In the genomic region with DNA sequence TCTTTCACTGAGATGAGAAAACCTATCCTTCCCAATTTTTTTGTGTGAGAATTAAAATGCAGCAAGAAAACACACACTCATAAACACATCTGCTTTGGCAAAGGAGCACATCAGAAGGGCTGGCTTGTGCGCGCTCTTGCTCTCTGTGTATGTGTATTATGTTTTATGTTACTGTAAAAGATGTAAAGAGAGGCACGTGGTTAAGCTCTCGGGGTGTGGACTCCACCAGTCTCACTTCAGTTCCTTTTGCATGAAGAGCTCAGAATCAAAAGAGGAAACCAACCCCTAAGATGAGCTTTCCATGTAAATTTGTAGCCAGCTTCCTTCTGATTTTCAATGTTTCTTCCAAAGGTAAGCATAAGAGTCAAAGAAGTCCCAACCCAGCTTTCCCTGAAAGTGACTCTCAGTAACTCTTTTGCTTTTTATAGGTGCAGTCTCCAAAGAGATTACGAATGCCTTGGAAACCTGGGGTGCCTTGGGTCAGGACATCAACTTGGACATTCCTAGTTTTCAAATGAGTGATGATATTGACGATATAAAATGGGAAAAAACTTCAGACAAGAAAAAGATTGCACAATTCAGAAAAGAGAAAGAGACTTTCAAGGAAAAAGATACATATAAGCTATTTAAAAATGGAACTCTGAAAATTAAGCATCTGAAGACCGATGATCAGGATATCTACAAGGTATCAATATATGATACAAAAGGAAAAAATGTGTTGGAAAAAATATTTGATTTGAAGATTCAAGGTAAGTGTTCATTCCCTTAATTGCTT, we compare ENCODE assay signal across 11 cellular contexts. TPM values are rescaled to one million over a fixed set of nuclear protein-coding genes. Genes with fewer than 3 reads are reported as not detected.
DNase-seq lines count a peak whose midpoint lies in the region; ATAC-seq and TF ChIP-seq lines count a peak whose summit lies in the region.
"Had no signal": no experiment of that assay in that cellular context is flagged by ENCODE, and none has a peak within 500 bp of the region (broad histone marks: within the 10 kb centered on the region; RNA-seq: fewer than 3 reads in every experiment).

A gene with protein sequence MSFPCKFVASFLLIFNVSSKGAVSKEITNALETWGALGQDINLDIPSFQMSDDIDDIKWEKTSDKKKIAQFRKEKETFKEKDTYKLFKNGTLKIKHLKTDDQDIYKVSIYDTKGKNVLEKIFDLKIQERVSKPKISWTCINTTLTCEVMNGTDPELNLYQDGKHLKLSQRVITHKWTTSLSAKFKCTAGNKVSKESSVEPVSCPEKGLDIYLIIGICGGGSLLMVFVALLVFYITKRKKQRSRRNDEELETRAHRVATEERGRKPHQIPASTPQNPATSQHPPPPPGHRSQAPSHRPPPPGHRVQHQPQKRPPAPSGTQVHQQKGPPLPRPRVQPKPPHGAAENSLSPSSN (plus strand): TSS at position 228 of the 775 bp plus-strand sequence. CDS start 63 bp downstream, at position 291.

- peaks cover 0 to 1% (median 0%) of the 10 kb centered on the region in 11 experiments; a peak in 3 of 22 replicates for H3K36me3 ChIP-seq in BLaER1 treated with 17β-estradiol and CSF1 and Interleukin-3, amounts not matched to agents 10 nM and 100 nM
- H3K36me3 ChIP-seq in OCI-LY3 (replicated peaks; ENCODE audit: low read depth, low read length) (no peaks in the 10 kb centered on the region), mucosa of descending colon (ENCODE audit: low read depth) (no peaks in the 10 kb centered on the region), vagina (no peaks in the 10 kb centered on the region)

- peaks cover 9 to 70% (median 27%) of the 10 kb centered on the region in 10 experiments; a peak in 18 of 20 replicates for H3K4me1 ChIP-seq in BLaER1 treated with 17β-estradiol and CSF1 and Interleukin-3, amounts not matched to agents 10 nM and 100 nM
- H3K4me1 ChIP-seq in OCI-LY3 (ENCODE audit: low read length) (peaks cover 8% of the 10 kb centered on the region), mucosa of descending colon (ENCODE audit: low read depth) (no peaks in the 10 kb centered on the region), vagina (no peaks in the 10 kb centered on the region)

- peaks cover 6 to 15% (median 10%) of the 10 kb centered on the region in 11 experiments for H3K9me3 ChIP-seq in BLaER1 treated with 17β-estradiol and CSF1 and Interleukin-3, amounts not matched to agents 10 nM and 100 nM (replicated peaks in 1 of 11)
- H3K9me3 ChIP-seq in OCI-LY3 (ENCODE audit: insufficient read depth, low read length) (no peaks in the 10 kb centered on the region), mucosa of descending colon (peaks cover 3% of the 10 kb centered on the region), vagina (no peaks in the 10 kb centered on the region)

- peak within 1 kb of the TSS in 6 of 11 experiments; percentile 4 to 65 (median 56); a peak in 10 of 22 replicates for H3K4me2 ChIP-seq in BLaER1 treated with 17β-estradiol and CSF1 and Interleukin-3, amounts not matched to agents 10 nM and 100 nM
- H3K4me2 ChIP-seq in OCI-LY3 (ENCODE audit: low read length), result no peak within 1 kb of the TSS

- peaks cover 4 to 8% of the 10 kb centered on the region in 2 donors for H3K9me3 Mint-ChIP-seq in activated T-cell treated with anti-CD3 and anti-CD28 coated beads, Interleukin-2, amount 50 U/mL, for 72 hours

- peaks cover 27% of the 10 kb centered on the region for H3K4me1 Mint-ChIP-seq in activated T-cell treated with anti-CD3 and anti-CD28 coated beads, Interleukin-2, amount 50 U/mL, for 72 hours (ENCODE audit: low read depth)

- H3K27me3 Mint-ChIP-seq in activated T-cell treated with anti-CD3 and anti-CD28 coated beads, Interleukin-2, amount 50 U/mL, for 72 hours (ENCODE audit: low read depth), result no peaks in the 10 kb centered on the region
- H3K27me3 Mint-ChIP-seq: activated B cell treated with CpG ODN at 0.5 μM for 24 hours had no signal

- ATAC-seq in activated T-cell treated with anti-CD3 and anti-CD28 coated beads, Interleukin-2, amount 50 U/mL, for 72 hours (replicated peaks in 1 of 2), result peak; percentile 80
- peak; percentile 85 for ATAC-seq in mucosa of descending colon
- ATAC-seq in GM21576 (IDR thresholded peaks at IDR 0.05; ENCODE audit: unreplicated experiment), result no peak
- no peak for ATAC-seq in GM18861 (IDR thresholded peaks at IDR 0.05; ENCODE audit: unreplicated experiment)

- intact Hi-C loops in mucosa of descending colon (cut with DNase I, micrococcal nuclease), result no loop called here
- intact Hi-C loops in vagina (cut with DNase I), result no loop called here

- peak within 1 kb of the TSS in 2 of 10 experiments; percentile 31 to 32; a peak in 2 of 20 replicates for H3K4me3 ChIP-seq in BLaER1 treated with 17β-estradiol and CSF1 and Interleukin-3, amounts not matched to agents 10 nM and 100 nM
- H3K4me3 ChIP-seq in OCI-LY3 (ENCODE audit: low read length) (no peak within 1 kb of the TSS), mucosa of descending colon (peak within 1 kb of the TSS; percentile 3), vagina (peak within 1 kb of the TSS in 1 of 2 donors; percentile 31)

- no peaks in the 10 kb centered on the region for H3K27me3 ChIP-seq in BLaER1 treated with 17β-estradiol and CSF1 and Interleukin-3, amounts not matched to agents 10 nM and 100 nM
- H3K27me3 ChIP-seq in OCI-LY3 (ENCODE audit: low read depth, low read length) (no peaks in the 10 kb centered on the region), vagina (no peaks in the 10 kb centered on the region)

- H3K4me3 Mint-ChIP-seq in activated T-cell treated with anti-CD3 and anti-CD28 coated beads, Interleukin-2, amount 50 U/mL, for 72 hours, result peak within 1 kb of the TSS; percentile 98 to 99
- H3K4me3 Mint-ChIP-seq: activated B cell treated with CpG ODN at 0.5 μM for 24 hours had no signal

- peak in 1 of 2 donors; percentile 20 for TF ChIP-seq POLR2A in vagina (IDR thresholded peaks at IDR 0.05)

- H3K9ac ChIP-seq in BLaER1 treated with 17β-estradiol and CSF1 and Interleukin-3, amounts not matched to agents 10 nM and 100 nM, result no peak within 1 kb of the TSS
- H3K9ac ChIP-seq in OCI-LY3 (ENCODE audit: low read length), result no peak within 1 kb of the TSS

- no peaks in the 10 kb centered on the region for H4K20me1 ChIP-seq in BLaER1 treated with 17β-estradiol and CSF1 and Interleukin-3, amounts not matched to agents 10 nM and 100 nM
- no peaks in the 10 kb centered on the region for H4K20me1 ChIP-seq in OCI-LY3 (ENCODE audit: insufficient read depth, low read length)

- peak within 1 kb of the TSS; percentile 100 for H3K27ac Mint-ChIP-seq in activated T-cell treated with anti-CD3 and anti-CD28 coated beads, Interleukin-2, amount 50 U/mL, for 72 hours
- H3K27ac Mint-ChIP-seq: activated B cell treated with CpG ODN at 0.5 μM for 24 hours had no signal

- peaks cover 43 to 65% of the 10 kb centered on the region in 2 donors for H3K36me3 Mint-ChIP-seq in activated T-cell treated with anti-CD3 and anti-CD28 coated beads, Interleukin-2, amount 50 U/mL, for 72 hours (ENCODE audit: insufficient read depth in 2 of 2)

- H2AFZ ChIP-seq in OCI-LY3 (ENCODE audit: low read depth, low read length), result 0 out of 2 replicates have a peak within 1 kb of the TSS, but pooled peaks have one; percentile 15

- H3K27ac ChIP-seq in BLaER1 treated with 17β-estradiol and CSF1 and Interleukin-3, amounts not matched to agents 10 nM and 100 nM, result peak within 1 kb of the TSS in 3 of 11 experiments; percentile 4 to 44 (median 42); a peak in 4 of 22 replicates
- H3K27ac ChIP-seq in OCI-LY3 (ENCODE audit: low read length) (no peak within 1 kb of the TSS), vagina (no peak within 1 kb of the TSS)

- no peak for TF ChIP-seq CTCF in OCI-LY3 (IDR thresholded peaks at IDR 0.05; ENCODE audit: low read depth, low read length)
- TF ChIP-seq CTCF in mucosa of descending colon (IDR thresholded peaks at IDR 0.05), result no peak
- TF ChIP-seq CTCF in vagina (IDR thresholded peaks at IDR 0.05), result no peak

- no peaks in the 10 kb centered on the region for H3K79me2 ChIP-seq in OCI-LY3 (ENCODE audit: low read length)

- peak; percentile 60 to 69 for DNase-seq in activated T-cell treated with anti-CD3 and anti-CD28 coated beads, Interleukin-2, amount 50 U/mL, for 72 hours
- DNase-seq in mucosa of descending colon (peak in 1 of 3 donors; percentile 69), vagina (ENCODE audit: extremely low spot score in 2 of 2) (no peak), COR-L47 (lab: John Stamatoyannopoulos, UW) (no peak)
- DNase-seq: activated B cell treated with CpG ODN at 0.5 μM for 24 hours, NCI-H1092, occipital lobe had no signal

RNA-seq across cellular contexts. Expression of the gene that starts here (rescaled TPM):
- 100 to 1,000 TPM; 232 to 298 TPM for total RNA-seq in activated T-cell treated with anti-CD3 and anti-CD28 coated beads, Interleukin-2, amount 50 U/mL, for 72 hours
- 1 to 10 TPM; 4.1 to 7.7 (median 5.4) TPM for total RNA-seq in mucosa of descending colon
- total RNA-seq in vagina, result 8.3 TPM
- total RNA-seq: occipital lobe had no signal

Comparison
In these comparisons a context has a peak if more than half of its experiments do, and no peak if none do; other contexts are left out.
1. RNA of the gene that starts here (total RNA-seq): 232 to 298 TPM in activated T-cell treated with anti-CD3 and anti-CD28 coated beads, Interleukin-2, amount 50 U/mL, for 72 hours; 8.3 TPM in vagina (single experiment) and 4.1 to 7.7 TPM in mucosa of descending colon; every median in the first group is over 10 times any median in the second.
2. ATAC-seq: peak in activated T-cell treated with anti-CD3 and anti-CD28 coated beads, Interleukin-2, amount 50 U/mL, for 72 hours (2 of 2) and mucosa of descending colon (single experiment); none in GM21576 (single experiment) and GM18861 (single experiment).
3. DNase-seq: peak in activated T-cell treated with anti-CD3 and anti-CD28 coated beads, Interleukin-2, amount 50 U/mL, for 72 hours (2 of 2); none in vagina (0 of 2) and COR-L47 (single experiment).